7 cellular contexts compared by ENCODE assay signal in the genomic region with DNA sequence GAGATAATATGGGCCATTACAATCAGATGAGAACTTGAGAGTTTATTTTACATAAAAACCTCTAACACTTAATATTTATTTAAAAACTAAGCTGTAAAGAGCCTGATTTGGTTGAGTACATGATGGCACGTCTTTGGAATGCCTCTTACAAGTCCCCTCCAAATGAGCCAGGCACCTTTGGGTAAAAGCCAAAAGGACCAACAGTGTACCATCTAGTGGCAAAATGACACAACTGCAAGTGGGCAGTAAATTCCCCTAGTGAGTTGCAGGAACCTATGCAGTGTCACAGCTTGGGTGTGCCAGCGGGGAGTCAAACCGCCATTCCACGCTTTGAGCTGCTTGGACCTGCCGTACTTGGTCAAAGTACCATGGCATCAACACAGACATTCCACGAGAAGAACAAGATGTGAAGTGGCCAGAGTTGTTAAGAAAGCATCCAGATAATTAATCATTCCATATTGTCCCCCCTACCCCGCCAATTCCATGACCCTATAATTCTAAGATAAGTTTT.
A peak's percentile ranks its signal among the peaks of the same experiment; 100 is the strongest.
DNase-seq lines count a peak whose midpoint lies in the region; ATAC-seq, FAIRE-seq and TF ChIP-seq lines count a peak whose summit lies in the region.

No MANE protein-coding gene starts in this region.

- H3K9ac ChIP-seq in DND-41 (ENCODE audit: low read depth, low read length) (no peak overlapping the region), HepG2 (ENCODE audit: insufficient read depth, low read depth, low read length) (no peak overlapping the region)

- ATAC-seq in DND-41 (ENCODE audit: insufficient read depth, low read depth), result peak; percentile 69; the same call in 2 of the 3 replicates
- ATAC-seq in GM21360 (IDR thresholded peaks at IDR 0.05; ENCODE audit: unreplicated experiment), result peak; percentile 65
- peak; percentile 82 for ATAC-seq in HepG2

- 50% methylated on average over 6 of the region's 7 CpGs for WGBS in HepG2 (ENCODE audit: low lambda C conversion rate)
- 24 to 50% (median 38%) methylated on average over 7 of the region's 7 CpGs for WGBS in stomach, 5 donors

- POLR2A ChIA-PET in HepG2 (lab: Yijun Ruan, JAX), result interaction anchor here (0.6 kb wide), 1 partner anchor 45 kb away, joined by 3 read pairs; no protein-coding TSS in a partner anchor

- H3K27ac ChIP-seq in DND-41 (ENCODE audit: low read length) (no peak overlapping the region), coronary artery (peak overlapping the region; percentile 87 to 94), HepG2 (ENCODE audit: extremely low read length, insufficient read depth, low read length) (peak overlapping the region; percentile 11), stomach (peak overlapping the region in 4 of 5 donors; percentile 74 to 95 (median 78))

- H3K4me1 ChIP-seq in DND-41 (ENCODE audit: insufficient read depth, low read length), result no peaks in the 10 kb centered on the region
- H3K4me1 ChIP-seq in HepG2 (ENCODE audit: insufficient read depth, low read length), result peaks cover 98% of the 10 kb centered on the region
- H3K4me1 ChIP-seq in stomach, result peaks cover 31 to 91% (median 68%) of the 10 kb centered on the region in 4 donors

- no peaks in the 10 kb centered on the region for H3K79me2 ChIP-seq in DND-41 (ENCODE audit: insufficient read depth, low read length)
- H3K79me2 ChIP-seq in HepG2 (ENCODE audit: insufficient read depth, low read length), result peaks cover 47% of the 10 kb centered on the region

- H3K4me2 ChIP-seq in DND-41 (ENCODE audit: insufficient read depth, low read length) (no peak overlapping the region), HepG2 (ENCODE audit: low read depth, low read length) (peak overlapping the region; percentile 19; the same call in 1 of the 2 replicates)

- intact Hi-C loops in HepG2 (cut with micrococcal nuclease; ENCODE audit: unreplicated experiment) (loop anchor here (1.0 kb wide), 1 partner anchor 16 kb away; no protein-coding TSS in a partner anchor), stomach (cut with DNase I; ENCODE audit: low total_unique reads) (no loop called here)

- no peak for TF ChIP-seq POLR2A in HepG2 (IDR thresholded peaks at IDR 0.05; ENCODE audit: insufficient read depth in 1 of 2, low read depth in 2 of 2, low read length in 2 of 2)
- TF ChIP-seq POLR2A in stomach (IDR thresholded peaks at IDR 0.05), result no peak

- DNase-seq in DND-41 (peak; percentile 38), KBM-7 (peak; percentile 82), SK-N-DZ (ENCODE audit: low spot score) (peak; percentile 38), coronary artery (ENCODE audit: low spot score) (peak; percentile 93), HepG2 (ENCODE audit: low spot score) (peak; percentile 60), stomach (peak; percentile 49)

- H3K4me3 ChIP-seq in DND-41 (ENCODE audit: low read depth in 1 of 2, low read length in 2 of 2) (no peak overlapping the region), coronary artery (peak overlapping the region; percentile 47), HepG2 (replicated peaks in 1 of 3; ENCODE audit: insufficient read depth in 1 of 3, low read depth in 2 of 3, low read length in 3 of 3) (no peak overlapping the region), stomach (no peak overlapping the region)

- TF ChIP-seq EP300 in HepG2 (IDR thresholded peaks at IDR 0.05; ENCODE audit: low read depth in 2 of 2, low read length in 2 of 2) (no peak), HepG2 (CRISPR knock-in tag; IDR thresholded peaks at IDR 0.05; ENCODE audit: borderline replicate concordance) (no peak), stomach (IDR thresholded peaks at IDR 0.05) (peak; percentile 85)

- TF ChIP-seq RAD21 in HepG2 (CRISPR knock-in tag; IDR thresholded peaks at IDR 0.05), result peak; percentile 57

- H3K9me3 ChIP-seq in DND-41 (ENCODE audit: insufficient read depth, low read length, severe bottlenecking), result no peaks in the 10 kb centered on the region
- no peaks in the 10 kb centered on the region for H3K9me3 ChIP-seq in HepG2 (ENCODE audit: low read length)
- H3K9me3 ChIP-seq in stomach, result no peaks in the 10 kb centered on the region

- in situ Hi-C loops in KBM-7 (cut with MboI; ENCODE audit: low pct_unique_long_range_greater_than_20kb, low sequenced_read_pairs) (no loop called here), HepG2 (cut with HindIII; ENCODE audit: extremely low pct_ligation_motif_present, low pct_unique_long_range_greater_than_20kb) (loop anchor here (25.0 kb wide), 1 partner anchor 116 kb away; a partner anchor contains a TSS)

- CTCF ChIA-PET in HepG2 (lab: Yijun Ruan, JAX; ENCODE audit: low intra/inter-chr PET ratio, low total read pairs), result interaction anchor here (1.3 to 3.1 kb wide), 2 partner anchors 71 to 155 kb away, joined by 3 to 10 read pairs; no protein-coding TSS in a partner anchor

- H2AFZ ChIP-seq in DND-41 (ENCODE audit: low read depth, low read length) (no peak overlapping the region), HepG2 (ENCODE audit: low read length) (no peak overlapping the region)

- no TSS peak for BruUV-seq in HepG2 (replicated peaks; lab: Mats Ljungman, UMichigan)

- TF ChIP-seq CTCF in DND-41 (IDR thresholded peaks at IDR 0.05; ENCODE audit: borderline replicate concordance, extremely low read depth, low read length, poor library complexity, severe bottlenecking) (peak; percentile 83), coronary artery (IDR thresholded peaks at IDR 0.05) (peak; percentile 62), HepG2 (CRISPR knock-in tag; IDR thresholded peaks at IDR 0.05) (peak; percentile 79), stomach (IDR thresholded peaks at IDR 0.05) (peak in 5 of 7 experiments; percentile 67 to 90 (median 85))

- H3K27me3 ChIP-seq in DND-41 (ENCODE audit: insufficient read depth, low read length, poor library complexity) (no peaks in the 10 kb centered on the region), HepG2 (ENCODE audit: control insufficient read depth in 1 of 2, insufficient read depth in 2 of 2, low read length in 2 of 2) (no peaks in the 10 kb centered on the region), stomach (no peaks in the 10 kb centered on the region)

- no peaks in the 10 kb centered on the region for H4K20me1 ChIP-seq in DND-41 (ENCODE audit: insufficient read depth, low read length)
- H4K20me1 ChIP-seq in HepG2 (ENCODE audit: insufficient read depth, low read length), result no peaks in the 10 kb centered on the region

- no peaks in the 10 kb centered on the region for H3K36me3 ChIP-seq in DND-41 (ENCODE audit: insufficient read depth, low read length)
- no peaks in the 10 kb centered on the region for H3K36me3 ChIP-seq in HepG2 (replicated peaks in 1 of 2; ENCODE audit: control insufficient read depth in 1 of 2, insufficient read depth in 2 of 2, low read length in 2 of 2)
- no peaks in the 10 kb centered on the region for H3K36me3 ChIP-seq in stomach

- FAIRE-seq in HepG2 (lab: Jason Lieb, UNC), result peak; percentile 82

TF ChIP-seq in HepG2, 621 proteins besides CTCF, POLR2A, EP300 and RAD21 (continues in another document):
- TF ChIP-seq SMC3 (IDR thresholded peaks at IDR 0.05; ENCODE audit: low read length), result peak; percentile 86
- peak; percentile 49; the same call in 1 of the 2 replicates for TF ChIP-seq STAG1 (CRISPR knock-in tag; IDR thresholded peaks at IDR 0.05)
- TF ChIP-seq ZNF841 (CRISPR knock-in tag; IDR thresholded peaks at IDR 0.05; ENCODE audit: borderline replicate concordance), result no peak
- TF ChIP-seq, protein P1, sequence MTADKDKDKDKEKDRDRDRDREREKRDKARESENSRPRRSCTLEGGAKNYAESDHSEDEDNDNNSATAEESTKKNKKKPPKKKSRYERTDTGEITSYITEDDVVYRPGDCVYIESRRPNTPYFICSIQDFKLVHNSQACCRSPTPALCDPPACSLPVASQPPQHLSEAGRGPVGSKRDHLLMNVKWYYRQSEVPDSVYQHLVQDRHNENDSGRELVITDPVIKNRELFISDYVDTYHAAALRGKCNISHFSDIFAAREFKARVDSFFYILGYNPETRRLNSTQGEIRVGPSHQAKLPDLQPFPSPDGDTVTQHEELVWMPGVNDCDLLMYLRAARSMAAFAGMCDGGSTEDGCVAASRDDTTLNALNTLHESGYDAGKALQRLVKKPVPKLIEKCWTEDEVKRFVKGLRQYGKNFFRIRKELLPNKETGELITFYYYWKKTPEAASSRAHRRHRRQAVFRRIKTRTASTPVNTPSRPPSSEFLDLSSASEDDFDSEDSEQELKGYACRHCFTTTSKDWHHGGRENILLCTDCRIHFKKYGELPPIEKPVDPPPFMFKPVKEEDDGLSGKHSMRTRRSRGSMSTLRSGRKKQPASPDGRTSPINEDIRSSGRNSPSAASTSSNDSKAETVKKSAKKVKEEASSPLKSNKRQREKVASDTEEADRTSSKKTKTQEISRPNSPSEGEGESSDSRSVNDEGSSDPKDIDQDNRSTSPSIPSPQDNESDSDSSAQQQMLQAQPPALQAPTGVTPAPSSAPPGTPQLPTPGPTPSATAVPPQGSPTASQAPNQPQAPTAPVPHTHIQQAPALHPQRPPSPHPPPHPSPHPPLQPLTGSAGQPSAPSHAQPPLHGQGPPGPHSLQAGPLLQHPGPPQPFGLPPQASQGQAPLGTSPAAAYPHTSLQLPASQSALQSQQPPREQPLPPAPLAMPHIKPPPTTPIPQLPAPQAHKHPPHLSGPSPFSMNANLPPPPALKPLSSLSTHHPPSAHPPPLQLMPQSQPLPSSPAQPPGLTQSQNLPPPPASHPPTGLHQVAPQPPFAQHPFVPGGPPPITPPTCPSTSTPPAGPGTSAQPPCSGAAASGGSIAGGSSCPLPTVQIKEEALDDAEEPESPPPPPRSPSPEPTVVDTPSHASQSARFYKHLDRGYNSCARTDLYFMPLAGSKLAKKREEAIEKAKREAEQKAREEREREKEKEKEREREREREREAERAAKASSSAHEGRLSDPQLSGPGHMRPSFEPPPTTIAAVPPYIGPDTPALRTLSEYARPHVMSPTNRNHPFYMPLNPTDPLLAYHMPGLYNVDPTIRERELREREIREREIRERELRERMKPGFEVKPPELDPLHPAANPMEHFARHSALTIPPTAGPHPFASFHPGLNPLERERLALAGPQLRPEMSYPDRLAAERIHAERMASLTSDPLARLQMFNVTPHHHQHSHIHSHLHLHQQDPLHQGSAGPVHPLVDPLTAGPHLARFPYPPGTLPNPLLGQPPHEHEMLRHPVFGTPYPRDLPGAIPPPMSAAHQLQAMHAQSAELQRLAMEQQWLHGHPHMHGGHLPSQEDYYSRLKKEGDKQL (CRISPR knock-in tag; IDR thresholded peaks at IDR 0.05; ENCODE audit: low read depth), result no peak
- no peak for TF ChIP-seq RBM22 (optimal IDR thresholded peaks at IDR 0.05; ENCODE audit: low read length)
- no peak for TF ChIP-seq ZNF382 (CRISPR knock-in tag; IDR thresholded peaks at IDR 0.05; ENCODE audit: borderline replicate concordance)
- no peak for TF ChIP-seq NCOA2 (CRISPR knock-in tag; IDR thresholded peaks at IDR 0.05)
- TF ChIP-seq ZNF24 (IDR thresholded peaks at IDR 0.05), result no peak
- TF ChIP-seq HDAC2 (CRISPR knock-in tag; IDR thresholded peaks at IDR 0.05), result no peak
- TF ChIP-seq ZBTB38 (CRISPR knock-in tag; IDR thresholded peaks at IDR 0.05), result 0 out of 2 replicates have a peak, but pooled peaks have one; percentile 20
- peak; percentile 21; the same call in 1 of the 2 replicates for TF ChIP-seq PITX1 (CRISPR knock-in tag; IDR thresholded peaks at IDR 0.05)
- no peak for TF ChIP-seq SMAD3 (CRISPR knock-in tag; IDR thresholded peaks at IDR 0.05)
- 0 out of 2 replicates have a peak, but pooled peaks have one; percentile 19 for TF ChIP-seq TGIF2 (CRISPR knock-in tag; IDR thresholded peaks at IDR 0.05)

Comparison
In these comparisons a context has a peak if more than half of its experiments do, and no peak if none do; other contexts are left out.
1. DNase-seq: peak in every context shown above with its lines; median percentile 93 in coronary artery; 82 in KBM-7; 60 in HepG2; 49 in stomach; 38 in DND-41; 38 in SK-N-DZ.